ENCODE assay signal across 11 cellular contexts in genomic region chr6:111743859-111744692, GRCh38.
DNase-seq lines count a peak whose midpoint lies in the region; ATAC-seq lines count a peak whose summit lies in the region.
"Had no signal": no experiment of that assay in that cellular context is flagged by ENCODE, and none has a peak within 500 bp of the region (broad histone marks: within the 10 kb centered on the region; RNA-seq: fewer than 3 reads in every experiment).

No MANE protein-coding gene starts in this region.

- DNase-seq in GM23248 (peak; percentile 81), brain pericyte (ENCODE audit: low read depth, low spot score) (peak; percentile 78), right cardiac atrium (peak; percentile 67 to 70 (median 68)), AML-193 (lab: John Stamatoyannopoulos, UW) (no peak)
- no peak for DNase-seq in activated effector memory CD4-positive, alpha-beta T cell treated with anti-CD3 and anti-CD28 coated beads, Interleukin-2, amount 50 U/mL, for 16 hours
- DNase-seq: activated T-cell treated with anti-CD3 and anti-CD28 coated beads, Interleukin-2, amount 50 U/mL, for 1 hour; naive B cell; stimulated activated naive CD4-positive, alpha-beta T cell had no signal

- peaks cover 7% of the 10 kb centered on the region; the same call in 1 of the 2 replicates for H4K20me1 ChIP-seq in GM23248 (ENCODE audit: insufficient read depth)

- H3K4me3 ChIP-seq in GM23248: no peak overlapping the region
- H3K4me3 ChIP-seq in right cardiac atrium (ENCODE audit: low read length): no peak overlapping the region
- H3K4me3 ChIP-seq in skeletal muscle tissue (ENCODE audit: low read length in 3 of 3): no peak overlapping the region
- H3K4me3 ChIP-seq: K562 had no signal

- peaks cover 15% of the 10 kb centered on the region; the same call in 1 of the 2 replicates for H3K4me1 ChIP-seq in GM23248 (ENCODE audit: insufficient read depth)
- peaks cover 16% of the 10 kb centered on the region for H3K4me1 ChIP-seq in right cardiac atrium (ENCODE audit: control insufficient read depth, insufficient read depth, low read length)
- peaks cover 8 to 23% (median 17%) of the 10 kb centered on the region in 3 donors for H3K4me1 ChIP-seq in skeletal muscle tissue (ENCODE audit: control insufficient read depth in 3 of 3, insufficient read depth in 3 of 3, low read length in 3 of 3)

- H3F3A ChIP-seq in GM23248 (ENCODE audit: insufficient read depth): peaks cover 9% of the 10 kb centered on the region; the same call in 1 of the 2 replicates

- WGBS in GM23248 (ENCODE audit: low coverage in 1 of 2, low lambda C conversion rate in 2 of 2, missing lambda C conversion rate in 2 of 2), 2 experiments: 41 to 46% methylated on average over 8 of the region's 8 CpGs
- WGBS in right cardiac atrium: 34% methylated on average over 8 of the region's 8 CpGs

- H2AFZ ChIP-seq in GM23248: no peak overlapping the region

- H3K27me3 ChIP-seq in GM23248 (replicated peaks; ENCODE audit: insufficient read depth): no peaks in the 10 kb centered on the region
- no peaks in the 10 kb centered on the region for H3K27me3 ChIP-seq in right cardiac atrium (ENCODE audit: control insufficient read depth, insufficient read depth)
- no peaks in the 10 kb centered on the region for H3K27me3 ChIP-seq in skeletal muscle tissue (ENCODE audit: control insufficient read depth in 3 of 3, insufficient read depth in 3 of 3, low read length in 3 of 3)

- no peaks in the 10 kb centered on the region for H3K9me2 ChIP-seq in GM23248 (ENCODE audit: insufficient read depth)

- H3K9me3 ChIP-seq in GM23248 (ENCODE audit: low read depth) (no peaks in the 10 kb centered on the region), right cardiac atrium (ENCODE audit: control insufficient read depth, low read length) (no peaks in the 10 kb centered on the region), skeletal muscle tissue (ENCODE audit: control insufficient read depth in 3 of 3, low read length in 3 of 3) (no peaks in the 10 kb centered on the region)

- H3K9ac ChIP-seq in GM23248: no peak overlapping the region
- no peak overlapping the region for H3K9ac ChIP-seq in skeletal muscle tissue (ENCODE audit: low read depth in 1 of 3, low read length in 3 of 3)

- intact Hi-C loops in right cardiac atrium (cut with DNase I): no loop called here

- H3K4me2 ChIP-seq in GM23248 (ENCODE audit: unreplicated experiment): peak overlapping the region; percentile 22

- H3K27ac ChIP-seq in GM23248: 0 out of 2 replicates have a peak overlapping the region, but pooled peaks have one; percentile 6
- peak overlapping the region; percentile 62 for H3K27ac ChIP-seq in right cardiac atrium (ENCODE audit: low read length)
- peak overlapping the region; percentile 16 for H3K27ac ChIP-seq in skeletal muscle tissue (ENCODE audit: low read depth, low read length)

- H3K79me2 ChIP-seq in GM23248 (ENCODE audit: insufficient read depth): peaks cover 85% of the 10 kb centered on the region

- in situ Hi-C loops in GM23248 (cut with MboI): no loop called here

- ATAC-seq in right cardiac atrium: peak; percentile 80 to 89
- ATAC-seq in HG03342 (IDR thresholded peaks at IDR 0.05; ENCODE audit: unreplicated experiment): no peak
- ATAC-seq: K562 had no signal

- H3K36me3 ChIP-seq in GM23248 (ENCODE audit: low read depth) (no peaks in the 10 kb centered on the region), skeletal muscle tissue (ENCODE audit: control insufficient read depth in 3 of 3, insufficient read depth in 3 of 3, low read length in 3 of 3) (no peaks in the 10 kb centered on the region)

Comparison
In these comparisons a context has a peak if more than half of its experiments do, and no peak if none do; other contexts are left out.
1. DNase-seq: peak in GM23248 (single experiment), brain pericyte (single experiment) and right cardiac atrium (3 of 3); none in AML-193 (0 of 2) and activated effector memory CD4-positive, alpha-beta T cell treated with anti-CD3 and anti-CD28 coated beads, Interleukin-2, amount 50 U/mL, for 16 hours (single experiment).
2. H3K27ac ChIP-seq: peak in every context shown above with its lines; median percentile 62 in right cardiac atrium; 16 in skeletal muscle tissue; 6 in GM23248.